1 cellular context compared by ENCODE assay signal in genomic region chr6:33454009-33454946, GRCh38.
TF ChIP-seq lines count a peak whose summit lies in the region.

Gene ZBTB9, plus strand, starts transcription at chr6:33454576. Its CDS starts 525 bp downstream, at chr6:33455101.

TF ChIP-seq in HepG2, 621 proteins besides CTCF, POLR2A, EP300 and RAD21 (continued from another document and continues in another):
- TF ChIP-seq ARID3A (IDR thresholded peaks at IDR 0.05; ENCODE audit: low read depth, low read length), result 0 out of 2 replicates have a peak, but pooled peaks have one; percentile 1
- no peak for TF ChIP-seq PCBP2 (optimal IDR thresholded peaks at IDR 0.05; ENCODE audit: low read depth, low read length, poor library complexity, severe bottlenecking)
- TF ChIP-seq CEBPB (IDR thresholded peaks at IDR 0.05; ENCODE audit: borderline replicate concordance, low read depth, low read length), result no peak
- TF ChIP-seq SMAD1 (CRISPR knock-in tag; IDR thresholded peaks at IDR 0.05; ENCODE audit: borderline replicate concordance, low read depth), result peak; percentile 57; the same call in 1 of the 2 replicates
- TF ChIP-seq MYC (CRISPR knock-in tag; IDR thresholded peaks at IDR 0.05; ENCODE audit: borderline replicate concordance), result peak; percentile 97
- peak; percentile 72 for TF ChIP-seq TEAD3 (CRISPR knock-in tag; optimal IDR thresholded peaks at IDR 0.05; ENCODE audit: borderline replicate concordance)
- peak; percentile 95 for TF ChIP-seq ZNF792 (CRISPR knock-in tag; IDR thresholded peaks at IDR 0.05)
- peak; percentile 84; the same call in 1 of the 2 replicates for TF ChIP-seq ZBTB26 (CRISPR knock-in tag; IDR thresholded peaks at IDR 0.05; ENCODE audit: borderline replicate concordance)
- peak; percentile 95 for TF ChIP-seq GMEB1 (CRISPR knock-in tag; IDR thresholded peaks at IDR 0.05; ENCODE audit: borderline replicate concordance)
- no peak for TF ChIP-seq ZNF550 (CRISPR knock-in tag; IDR thresholded peaks at IDR 0.05; ENCODE audit: borderline replicate concordance)
- no peak for TF ChIP-seq ZFP62 (CRISPR knock-in tag; IDR thresholded peaks at IDR 0.05)
- 0 out of 2 replicates have a peak, but pooled peaks have one; percentile 68 for TF ChIP-seq PCBP1 (IDR thresholded peaks at IDR 0.05; ENCODE audit: borderline replicate concordance, low read depth, low read length)
- TF ChIP-seq ZSCAN9 (CRISPR knock-in tag; IDR thresholded peaks at IDR 0.05; ENCODE audit: borderline replicate concordance), result peak; percentile 96
- TF ChIP-seq E2F5 (CRISPR knock-in tag; conservative IDR thresholded peaks at IDR 0.05), result peak; percentile 89
- TF ChIP-seq MXD4 (CRISPR knock-in tag; IDR thresholded peaks at IDR 0.05), result peak; percentile 99
- TF ChIP-seq PHF20 (CRISPR knock-in tag; IDR thresholded peaks at IDR 0.05), result peak; percentile 96
- TF ChIP-seq TBL1XR1 (IDR thresholded peaks at IDR 0.05; ENCODE audit: borderline replicate concordance, low read length, partially characterized antibody), result no peak
- peak; percentile 93; the same call in 1 of the 2 replicates for TF ChIP-seq ZNF672 (CRISPR knock-in tag; IDR thresholded peaks at IDR 0.05)
- TF ChIP-seq ZNF7 (CRISPR knock-in tag; IDR thresholded peaks at IDR 0.05), result no peak; the same call in 1 of the 2 replicates
- peak; percentile 92 for TF ChIP-seq ZFP91 (CRISPR knock-in tag; IDR thresholded peaks at IDR 0.05; ENCODE audit: borderline replicate concordance)
- TF ChIP-seq ZNF556 (CRISPR knock-in tag; IDR thresholded peaks at IDR 0.05; ENCODE audit: borderline replicate concordance), result peak; percentile 92
- TF ChIP-seq ZFP36 (IDR thresholded peaks at IDR 0.05; ENCODE audit: borderline replicate concordance, low read depth, low read length, partially characterized antibody), result no peak
- TF ChIP-seq HNRNPL (IDR thresholded peaks at IDR 0.05; ENCODE audit: low read depth, low read length), result peak; percentile 88
- TF ChIP-seq CEBPZ (IDR thresholded peaks at IDR 0.05; ENCODE audit: low read length), result no peak
- no peak for TF ChIP-seq MBD4 (IDR thresholded peaks at IDR 0.05; ENCODE audit: borderline replicate concordance, low read length)
- peak; percentile 62; the same call in 1 of the 2 replicates for TF ChIP-seq RFX5 (IDR thresholded peaks at IDR 0.05; ENCODE audit: low read depth, low read length)
- TF ChIP-seq TBX3 (IDR thresholded peaks at IDR 0.05; ENCODE audit: borderline replicate concordance), result peak; percentile 22; the same call in 1 of the 2 replicates
- no peak for TF ChIP-seq NCOA5 (CRISPR knock-in tag; IDR thresholded peaks at IDR 0.05)
- peak; percentile 95 for TF ChIP-seq HBP1 (CRISPR knock-in tag; IDR thresholded peaks at IDR 0.05; ENCODE audit: low read depth)
- TF ChIP-seq ZBTB10 (CRISPR knock-in tag; IDR thresholded peaks at IDR 0.05; ENCODE audit: borderline replicate concordance), result 0 out of 2 replicates have a peak, but pooled peaks have one; percentile 38
- peak; percentile 38; the same call in 1 of the 2 replicates for TF ChIP-seq NAIF1 (CRISPR knock-in tag; IDR thresholded peaks at IDR 0.05; ENCODE audit: borderline replicate concordance)
- peak; percentile 89 for TF ChIP-seq ZNF44 (CRISPR knock-in tag; IDR thresholded peaks at IDR 0.05)
- TF ChIP-seq TGIF2 (CRISPR knock-in tag; IDR thresholded peaks at IDR 0.05), result peak; percentile 71
- no peak for TF ChIP-seq PREB (CRISPR knock-in tag; IDR thresholded peaks at IDR 0.05)
- TF ChIP-seq ZFP41 (CRISPR knock-in tag; IDR thresholded peaks at IDR 0.05; ENCODE audit: borderline replicate concordance), result peak; percentile 42; the same call in 1 of the 2 replicates
- 0 out of 2 replicates have a peak, but pooled peaks have one; percentile 25 for TF ChIP-seq KDM1A (CRISPR knock-in tag; IDR thresholded peaks at IDR 0.05)
- no peak for TF ChIP-seq ISX (CRISPR knock-in tag; conservative IDR thresholded peaks at IDR 0.05)
- peak; percentile 66 for TF ChIP-seq GMEB2 (CRISPR knock-in tag; IDR thresholded peaks at IDR 0.05; ENCODE audit: low read depth)
- no peak for TF ChIP-seq SCMH1 (CRISPR knock-in tag; IDR thresholded peaks at IDR 0.05; ENCODE audit: borderline replicate concordance)
- TF ChIP-seq ZNF605 (CRISPR knock-in tag; IDR thresholded peaks at IDR 0.05), result peak; percentile 98
